In genomic region chr22:17346578-17346977, GRCh38 we compare ENCODE assay signal across 20 cellular contexts. TPM values are rescaled to one million over a fixed set of nuclear protein-coding genes. Genes with fewer than 3 reads are reported as not detected.
DNase-seq lines count a peak whose midpoint lies in the region; ATAC-seq, FAIRE-seq and TF ChIP-seq lines count a peak whose summit lies in the region.
"Had no signal": no experiment of that assay in that cellular context is flagged by ENCODE, and none has a peak within 500 bp of the region (broad histone marks: within the 10 kb centered on the region; RNA-seq: fewer than 3 reads in every experiment).

No MANE protein-coding gene starts in this region.

- no peaks in the 10 kb centered on the region for H3K9me3 Mint-ChIP-seq in Caco-2 (ENCODE audit: unreplicated experiment)
- H3K9me3 Mint-ChIP-seq: CD4-positive, alpha-beta memory T cell; H9 had no signal

- TF ChIP-seq POLR2A in HepG2 (IDR thresholded peaks at IDR 0.05; ENCODE audit: insufficient read depth in 1 of 2, low read depth in 2 of 2, low read length in 2 of 2) (no peak), right lobe of liver (IDR thresholded peaks at IDR 0.05) (no peak)

- CTCF ChIA-PET in HepG2 (lab: Yijun Ruan, JAX; ENCODE audit: low intra/inter-chr PET ratio, low total read pairs) (no interaction called here), Caco-2 (lab: Charles Lee) (no interaction called here)

- POLR2A ChIA-PET in HepG2 (lab: Yijun Ruan, JAX) = no interaction called here
- POLR2A ChIA-PET in Caco-2 (lab: Charles Lee) = no interaction called here

- H3K27me3 ChIP-seq in liver (ENCODE audit: control insufficient read depth in 4 of 4, insufficient read depth in 4 of 4, low read length in 3 of 4) (no peaks in the 10 kb centered on the region), HepG2 (ENCODE audit: control insufficient read depth in 1 of 2, insufficient read depth in 2 of 2, low read length in 2 of 2) (no peaks in the 10 kb centered on the region), right lobe of liver (no peaks in the 10 kb centered on the region), Caco-2 (replicated peaks; ENCODE audit: control insufficient read depth, insufficient read depth, low read length) (no peaks in the 10 kb centered on the region; the same call in 1 of the 2 replicates), SJCRH30 (no peaks in the 10 kb centered on the region)

- peak overlapping the region in 1 of 2 donors; percentile 33 for H3K9ac ChIP-seq in liver (ENCODE audit: low read depth in 1 of 2, low read length in 2 of 2)
- no peak overlapping the region for H3K9ac ChIP-seq in HepG2 (ENCODE audit: insufficient read depth, low read depth, low read length)

- H3K4me2 ChIP-seq in HepG2 (ENCODE audit: low read depth, low read length) = no peak overlapping the region
- H3K4me2 ChIP-seq: A549 had no signal

- H3K79me2 ChIP-seq in HepG2 (ENCODE audit: insufficient read depth, low read length) = no peaks in the 10 kb centered on the region

- TF ChIP-seq EP300 in HepG2 (IDR thresholded peaks at IDR 0.05; ENCODE audit: low read depth in 2 of 2, low read length in 2 of 2) (no peak), HepG2 (CRISPR knock-in tag; IDR thresholded peaks at IDR 0.05; ENCODE audit: borderline replicate concordance) (no peak)

- BruUV-seq in HepG2 (replicated peaks; lab: Mats Ljungman, UMichigan) = no TSS peak
- no TSS peak for BruUV-seq in Caco-2 (replicated peaks; lab: Mats Ljungman, UMichigan)

- H3K9me3 ChIP-seq in liver (ENCODE audit: control insufficient read depth in 4 of 4, low read length in 3 of 4) = no peaks in the 10 kb centered on the region
- no peaks in the 10 kb centered on the region for H3K9me3 ChIP-seq in HepG2 (ENCODE audit: low read length)
- no peaks in the 10 kb centered on the region for H3K9me3 ChIP-seq in right lobe of liver
- no peaks in the 10 kb centered on the region for H3K9me3 ChIP-seq in Caco-2
- H3K9me3 ChIP-seq in SJCRH30 (replicated peaks) = no peaks in the 10 kb centered on the region
- H3K9me3 ChIP-seq: A549 had no signal

- H3K4me1 ChIP-seq in liver (ENCODE audit: control insufficient read depth in 4 of 4, insufficient read depth in 4 of 4, low read length in 3 of 4) = peaks cover 4 to 13% (median 6%) of the 10 kb centered on the region in 4 donors
- no peaks in the 10 kb centered on the region for H3K4me1 ChIP-seq in HepG2 (ENCODE audit: insufficient read depth, low read length)
- H3K4me1 ChIP-seq in right lobe of liver = peaks cover 0 to 14% (median 6%) of the 10 kb centered on the region in 4 donors
- H3K4me1 ChIP-seq in Caco-2 = no peaks in the 10 kb centered on the region
- H3K4me1 ChIP-seq in SJCRH30 = 0 out of 2 replicates have a peak, but pooled peaks cover 4% of the 10 kb centered on the region
- H3K4me1 ChIP-seq: A549 had no signal

- WGBS in liver = 32% methylated on average over 4 of the region's 4 CpGs
- 65% methylated on average over 4 of the region's 4 CpGs for WGBS in HepG2 (ENCODE audit: low lambda C conversion rate)
- WGBS in right lobe of liver (ENCODE audit: insufficient coverage, low coverage, low lambda C conversion rate, missing lambda C conversion rate) = 12% methylated on average over 4 of the region's 4 CpGs

- H3K4me3 Mint-ChIP-seq in Caco-2 (ENCODE audit: unreplicated experiment) = no peak overlapping the region
- H3K4me3 Mint-ChIP-seq: CD14-positive monocyte; CD4-positive, alpha-beta memory T cell; H9 had no signal

- no peak overlapping the region for H3K27ac Mint-ChIP-seq in Caco-2 (ENCODE audit: unreplicated experiment)
- H3K27ac Mint-ChIP-seq: CD4-positive, alpha-beta memory T cell; H9 had no signal

- H2AFZ ChIP-seq in HepG2 (ENCODE audit: low read length) = no peak overlapping the region

- H3K4me3 ChIP-seq in liver (ENCODE audit: low read depth in 1 of 3, low read length in 3 of 3) (no peak overlapping the region), HepG2 (replicated peaks in 1 of 3; ENCODE audit: insufficient read depth in 1 of 3, low read depth in 2 of 3, low read length in 3 of 3) (no peak overlapping the region), right lobe of liver (no peak overlapping the region), Caco-2 (ENCODE audit: low read depth, low read length) (no peak overlapping the region), SJCRH30 (no peak overlapping the region)
- H3K4me3 ChIP-seq: A549 had no signal

- H3K36me3 ChIP-seq in liver (ENCODE audit: control insufficient read depth in 4 of 4, insufficient read depth in 3 of 4, low read depth in 1 of 4, low read length in 3 of 4) (no peaks in the 10 kb centered on the region), HepG2 (replicated peaks in 1 of 2; ENCODE audit: control insufficient read depth in 1 of 2, insufficient read depth in 2 of 2, low read length in 2 of 2) (no peaks in the 10 kb centered on the region), right lobe of liver (no peaks in the 10 kb centered on the region), Caco-2 (ENCODE audit: control insufficient read depth, insufficient read depth, low read length) (no peaks in the 10 kb centered on the region), SJCRH30 (no peaks in the 10 kb centered on the region)

- H4K20me1 ChIP-seq in HepG2 (ENCODE audit: insufficient read depth, low read length) = no peaks in the 10 kb centered on the region

- H3K36me3 Mint-ChIP-seq in Caco-2 (ENCODE audit: insufficient read depth, unreplicated experiment) = no peaks in the 10 kb centered on the region
- H3K36me3 Mint-ChIP-seq: CD14-positive monocyte; CD4-positive, alpha-beta memory T cell had no signal

- H3K27me3 Mint-ChIP-seq in Caco-2 (ENCODE audit: insufficient read depth, unreplicated experiment) = peaks cover 10% of the 10 kb centered on the region

- ATAC-seq in HepG2 (no peak), right lobe of liver (peak; percentile 62 to 81 (median 78))
- ATAC-seq: A549 had no signal

- TF ChIP-seq CTCF in liver (IDR thresholded peaks at IDR 0.05; ENCODE audit: low read depth, low read length, missing input control) (no peak), HepG2 (CRISPR knock-in tag; IDR thresholded peaks at IDR 0.05) (no peak), right lobe of liver (IDR thresholded peaks at IDR 0.05) (no peak), Caco-2 (IDR thresholded peaks at IDR 0.05; ENCODE audit: insufficient read depth in 1 of 2, low read depth in 1 of 2, low read length in 1 of 2, severe bottlenecking in 1 of 2, unreplicated experiment in 1 of 2) (no peak)

- in situ Hi-C loops in HepG2 (cut with HindIII; ENCODE audit: extremely low pct_ligation_motif_present, low pct_unique_long_range_greater_than_20kb) = no loop called here

- peak; percentile 20 for DNase-seq in DMS79 treated with DMSO at 0.1 percent for 48 hours (lab: John Stamatoyannopoulos, UW)
- no peak for DNase-seq in DMS79 (lab: John Stamatoyannopoulos, UW)
- DNase-seq in HepG2 (ENCODE audit: low spot score) = no peak
- peak in 1 of 3 donors; percentile 59 for DNase-seq in right lobe of liver
- DNase-seq in Caco-2 = no peak
- DNase-seq in SJCRH30 = no peak
- DNase-seq in SHP77 (lab: John Stamatoyannopoulos, UW) = no peak
- DNase-seq: AML-193; Calu3; CD4-positive, alpha-beta memory T cell; H9 had no signal

- peak overlapping the region; percentile 51 to 63 for H3K27ac ChIP-seq in liver (ENCODE audit: low read depth in 1 of 2, low read length in 2 of 2)
- H3K27ac ChIP-seq in HepG2 (ENCODE audit: extremely low read length, insufficient read depth, low read length) = no peak overlapping the region
- peak overlapping the region; percentile 23 to 78 (median 50) for H3K27ac ChIP-seq in right lobe of liver
- no peak overlapping the region for H3K27ac ChIP-seq in SJCRH30
- H3K27ac ChIP-seq: 22Rv1, A549 had no signal

- peak in 1 of 2 donors; percentile 35 for TF ChIP-seq RAD21 in liver (IDR thresholded peaks at IDR 0.05)
- no peak for TF ChIP-seq RAD21 in HepG2 (CRISPR knock-in tag; IDR thresholded peaks at IDR 0.05)

- H3K4me1 Mint-ChIP-seq in Caco-2 (ENCODE audit: low read depth, unreplicated experiment) = peaks cover 10% of the 10 kb centered on the region
- H3K4me1 Mint-ChIP-seq: CD14-positive monocyte had no signal

- FAIRE-seq in HepG2 (lab: Jason Lieb, UNC) = no peak
- FAIRE-seq: A549, G401.6, GM12891, GM19239, H1 had no signal

- intact Hi-C loops in HepG2 (cut with micrococcal nuclease; ENCODE audit: unreplicated experiment) (no loop called here), right lobe of liver (cut with DNase I) (no loop called here), Caco-2 (cut with micrococcal nuclease; ENCODE audit: unreplicated experiment) (no loop called here)

TF ChIP-seq in liver, 16 proteins besides CTCF, POLR2A, EP300 and RAD21 (continues in another document):
- TF ChIP-seq NR2F2 (IDR thresholded peaks at IDR 0.05) (no peak), EGR1 (IDR thresholded peaks at IDR 0.05; ENCODE audit: low read depth in 2 of 2) (no peak), SP1 (IDR thresholded peaks at IDR 0.05) (no peak)

TF ChIP-seq in HepG2, 621 proteins besides CTCF, POLR2A, EP300 and RAD21 (continues in another document):
- no peak for TF ChIP-seq KAT2B (IDR thresholded peaks at IDR 0.05; ENCODE audit: borderline replicate concordance, low read depth, low read length)

RNA-seq across cellular contexts. Expression of gene CECR2, which starts 22.7 kb away (rescaled TPM):
- total RNA-seq in liver (1 to 10 TPM; 2.1 to 9.7 TPM), HepG2 (2016; rRNA removed; fragmentation: Illumina TruSeq; extraction: Trizol) (not detected in 2 replicates), right lobe of liver (10 to 100 TPM in 3 of 6 experiments, 1 to 10 TPM in 3; 4.9 to 12.3 (median 10.0) TPM), Caco-2 (2022) (1.1 TPM in 2 replicates)
- polyA plus RNA-seq in liver (1 to 10 TPM; 1.8 to 2.0 TPM), HepG2 (2011; rRNA removed) (0.01 TPM in 1 of 2 replicates, not detected in the other)
- not detected in 2 replicates for total RNA-seq in HepG2 (2016; cell fraction: cytosol; rRNA removed; fragmentation: Illumina TruSeq; extraction: Trizol; ENCODE audit: low read depth)
- not detected in 2 replicates for total RNA-seq in HepG2 (2016; cell fraction: insoluble cytoplasmic fraction; rRNA removed; fragmentation: Illumina TruSeq; extraction: Trizol)
- not detected in 2 replicates for total RNA-seq in HepG2 (2016; cell fraction: membrane; rRNA removed; fragmentation: Illumina TruSeq; extraction: Trizol)
- total RNA-seq in HepG2 (2016; cell fraction: nucleus; rRNA removed; fragmentation: Illumina TruSeq; extraction: Trizol) = not detected in 2 replicates
- not detected in 2 replicates for polyA plus RNA-seq in HepG2 (2011; cell fraction: cytosol; rRNA removed)
- 0.03 and 0.05 TPM in 2 replicates for polyA plus RNA-seq in HepG2 (2011; cell fraction: nucleus; rRNA removed)
- polyA plus RNA-seq in HepG2 (2012) = not detected in 2 replicates
- not detected in 2 replicates for polyA plus RNA-seq in HepG2 (2016; cell fraction: cytosol; fragmentation: Illumina TruSeq; extraction: Trizol; ENCODE audit: low read depth)
- not detected in 2 replicates for polyA plus RNA-seq in HepG2 (2016; cell fraction: insoluble cytoplasmic fraction; fragmentation: Illumina TruSeq; extraction: Trizol; ENCODE audit: low read depth)
- not detected in 2 replicates for polyA plus RNA-seq in HepG2 (2016; cell fraction: membrane; fragmentation: Illumina TruSeq; extraction: Trizol; ENCODE audit: low read depth)
- not detected in 2 replicates for polyA plus RNA-seq in HepG2 (2016; cell fraction: nucleus; fragmentation: Illumina TruSeq; extraction: Trizol; ENCODE audit: insufficient read depth, low read depth)
- polyA minus RNA-seq in HepG2 (2011; rRNA and poly(A)+ RNA removed; ENCODE audit: low replicate concordance) = 0.02 and 0.04 TPM in 2 replicates
- polyA minus RNA-seq in HepG2 (2011; cell fraction: cytosol; rRNA and poly(A)+ RNA removed) = not detected in 2 replicates
- polyA minus RNA-seq in HepG2 (2011; cell fraction: nucleus; rRNA and poly(A)+ RNA removed) = not detected in 2 replicates
- 17.6 and 19.1 TPM in 2 replicates for total RNA-seq in SJCRH30 (2014; rRNA removed; shearing (Covaris generic))
- total RNA-seq: CD4-positive, alpha-beta memory T cell had no signal
- polyA plus RNA-seq: BJ; CD4-positive, alpha-beta memory T cell had no signal

Comparison
In these comparisons a context has a peak if more than half of its experiments do, and no peak if none do; other contexts are left out.
1. H3K27ac ChIP-seq: peak in liver (2 of 2) and right lobe of liver (3 of 3); none in HepG2 (single experiment) and SJCRH30 (single experiment).